Comparison of ENCODE assay signal across 24 cellular contexts in the genomic region with DNA sequence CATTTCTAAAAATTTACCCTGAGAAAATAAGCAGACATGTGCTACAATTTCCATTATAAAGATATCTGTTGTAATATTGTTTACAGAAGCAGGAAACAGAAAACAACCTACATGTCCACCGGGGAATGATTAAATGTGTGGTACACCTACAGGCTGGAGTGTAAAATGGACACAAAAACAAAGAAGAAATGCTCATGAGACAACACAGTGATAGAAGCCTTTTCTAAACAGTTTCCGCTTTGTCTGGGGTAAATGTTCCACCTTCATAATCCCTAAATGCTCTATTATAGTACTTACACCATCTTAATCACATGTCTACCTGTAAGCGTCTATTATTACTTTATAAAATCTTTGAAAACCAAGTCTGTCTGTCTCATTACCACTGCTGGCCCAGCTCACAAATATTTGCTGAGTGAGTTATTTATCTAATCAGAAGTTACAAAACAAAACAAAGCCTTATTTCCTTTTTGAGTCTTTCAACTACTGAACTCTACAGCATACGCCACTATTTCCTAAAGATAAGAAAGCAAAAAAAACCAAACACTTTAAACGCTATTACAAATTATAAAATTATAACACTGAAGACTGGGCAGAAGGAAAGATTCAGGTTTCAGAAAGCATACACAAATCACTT.
"Had no signal": no experiment of that assay in that cellular context is flagged by ENCODE, and none has a peak within 500 bp of the region (broad histone marks: within the 10 kb centered on the region; RNA-seq: fewer than 3 reads in every experiment).

No MANE protein-coding gene starts in this region.

- H3K27ac ChIP-seq: breast epithelium, colonic mucosa, epithelial cell of prostate, left ventricle myocardium inferior, stomach, suprapubic skin, tibial nerve, VCaP had no signal

- H3K27ac Mint-ChIP-seq: activated CD4-positive, alpha-beta T cell treated with anti-CD3 and anti-CD28 coated beads, Interleukin-2, amount 10 ng/mL, durations not matched to agents 7 days and 5 days; activated CD8-positive, alpha-beta T cell treated with anti-CD3 and anti-CD28 coated beads, Interleukin-2, amount 10 ng/mL, durations not matched to agents 7 days and 5 days; activated naive CD4-positive, alpha-beta T cell treated with anti-CD3 and anti-CD28 coated beads, Interleukin-2, amount 50 U/mL, for 72 hours; activated T-helper 1 cell treated with anti-CD3 and anti-CD28 coated beads, Interleukin-12 subunit alpha, Interleukin-12 subunit beta, Interleukin-2, Interleukin-4 antibody, amounts not matched to agents 30 ng/mL and 10 ng/mL and 1 ng/mL, durations not matched to agents 14 hours and 24 hours and 36 hours; memory B cell; nephron progenitor cell; stimulated activated memory B cell treated with anti-CD40 and anti-IgM and Interleukin-4, amounts not matched to agents 10 μg/mL and 1 μg/mL and 100 μg/mL, for 72 hours; T-helper 17 cell had no signal

- H3K27me3 ChIP-seq: breast epithelium, colonic mucosa, stomach, suprapubic skin, tibial nerve had no signal

- DNase-seq: activated CD4-positive, alpha-beta T cell treated with anti-CD3 and anti-CD28 coated beads, Interleukin-2, amount 10 ng/mL, durations not matched to agents 7 days and 5 days; activated CD4-positive, CD25-positive, alpha-beta regulatory T cell treated with anti-CD3 and anti-CD28 coated beads, Interleukin-2, amount 50 U/mL, for 72 hours; activated CD8-positive, alpha-beta T cell treated with anti-CD3 and anti-CD28 coated beads, Interleukin-2, amount 10 ng/mL, durations not matched to agents 7 days and 5 days; activated gamma-delta T cell treated with Interleukin-2 at 50 U/mL for 16 hours; colonic mucosa; kidney glomerular epithelial cell; left ventricle myocardium inferior; nephron progenitor cell; small intestine; stimulated activated CD4-positive, alpha-beta T cell treated with anti-CD3 and anti-CD28 coated beads, Interleukin-15, amount 100 ng/mL, for 24 hours; stomach; SW 1271; T-helper 17 cell had no signal

- H3K4me1 Mint-ChIP-seq: memory B cell; nephron progenitor cell; stimulated activated memory B cell treated with anti-CD40 and anti-IgM and Interleukin-4, amounts not matched to agents 10 μg/mL and 1 μg/mL and 100 μg/mL, for 72 hours had no signal

- H3K9me3 ChIP-seq: breast epithelium, colonic mucosa, left ventricle myocardium inferior, stomach, suprapubic skin, tibial nerve had no signal

- FAIRE-seq: small intestine, urothelium cell line had no signal

- H3K4me1 ChIP-seq: breast epithelium, colonic mucosa, suprapubic skin, tibial nerve had no signal

- H3K27me3 Mint-ChIP-seq: activated CD4-positive, alpha-beta T cell treated with anti-CD3 and anti-CD28 coated beads, Interleukin-2, amount 10 ng/mL, durations not matched to agents 7 days and 5 days; memory B cell; stimulated activated memory B cell treated with anti-CD40 and anti-IgM and Interleukin-4, amounts not matched to agents 10 μg/mL and 1 μg/mL and 100 μg/mL, for 72 hours; T-helper 17 cell had no signal

- H3K4me3 Mint-ChIP-seq: activated CD4-positive, alpha-beta T cell treated with anti-CD3 and anti-CD28 coated beads, Interleukin-2, amount 10 ng/mL, durations not matched to agents 7 days and 5 days; activated CD8-positive, alpha-beta T cell treated with anti-CD3 and anti-CD28 coated beads, Interleukin-2, amount 10 ng/mL, durations not matched to agents 7 days and 5 days; activated T-helper 1 cell treated with anti-CD3 and anti-CD28 coated beads, Interleukin-12 subunit alpha, Interleukin-12 subunit beta, Interleukin-2, Interleukin-4 antibody, amounts not matched to agents 30 ng/mL and 10 ng/mL and 1 ng/mL, durations not matched to agents 14 hours and 24 hours and 36 hours; memory B cell; nephron progenitor cell; stimulated activated memory B cell treated with anti-CD40 and anti-IgM and Interleukin-4, amounts not matched to agents 10 μg/mL and 1 μg/mL and 100 μg/mL, for 72 hours; T-helper 17 cell had no signal

- H3K36me3 ChIP-seq: breast epithelium, colonic mucosa had no signal

- H3K4me3 ChIP-seq: breast epithelium, colonic mucosa, left ventricle myocardium inferior, stomach, suprapubic skin, tibial nerve had no signal

- ATAC-seq: activated CD8-positive, alpha-beta T cell treated with anti-CD3 and anti-CD28 coated beads, Interleukin-2, amount 10 ng/mL, durations not matched to agents 7 days and 5 days; activated naive CD4-positive, alpha-beta T cell treated with anti-CD3 and anti-CD28 coated beads, Interleukin-2, amount 50 U/mL, for 72 hours; sciatic nerve; stimulated activated memory B cell treated with anti-CD40 and anti-IgM and Interleukin-4, amounts not matched to agents 10 μg/mL and 1 μg/mL and 100 μg/mL, for 72 hours; T-helper 17 cell had no signal

- H3K9me3 Mint-ChIP-seq: activated CD4-positive, alpha-beta T cell treated with anti-CD3 and anti-CD28 coated beads, Interleukin-2, amount 10 ng/mL, durations not matched to agents 7 days and 5 days; activated naive CD4-positive, alpha-beta T cell treated with anti-CD3 and anti-CD28 coated beads, Interleukin-2, amount 50 U/mL, for 72 hours; activated T-helper 1 cell treated with anti-CD3 and anti-CD28 coated beads, Interleukin-12 subunit alpha, Interleukin-12 subunit beta, Interleukin-2, Interleukin-4 antibody, amounts not matched to agents 30 ng/mL and 10 ng/mL and 1 ng/mL, durations not matched to agents 14 hours and 24 hours and 36 hours; memory B cell; nephron progenitor cell; stimulated activated memory B cell treated with anti-CD40 and anti-IgM and Interleukin-4, amounts not matched to agents 10 μg/mL and 1 μg/mL and 100 μg/mL, for 72 hours had no signal
